ENCODE assay signal across 1 cellular context in the genomic region with DNA sequence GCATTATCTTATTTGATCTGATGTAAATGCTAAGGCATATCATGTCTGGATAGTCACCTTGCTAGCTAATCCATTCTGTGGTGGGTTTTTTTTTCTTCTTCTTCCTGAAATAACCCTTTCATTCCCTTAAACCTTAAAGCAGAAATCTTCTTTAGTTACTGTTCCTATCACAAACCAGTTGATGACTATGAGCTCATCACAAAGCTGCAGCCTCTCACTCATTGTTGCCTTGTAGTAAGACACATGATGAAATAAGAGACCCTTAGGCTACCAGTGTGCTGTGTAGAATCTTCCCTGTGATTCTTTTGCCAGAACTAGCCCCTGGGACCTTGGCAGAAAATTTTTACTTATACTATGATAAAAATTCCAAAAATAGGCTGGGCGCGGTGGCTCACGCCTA.
TF ChIP-seq lines count a peak whose summit lies in the region.

No MANE protein-coding gene starts in this region.

TF ChIP-seq in HEK293, 187 proteins besides CTCF, POLR2A, EP300 and RAD21 (continued from another document):
- TF ChIP-seq, protein P1, sequence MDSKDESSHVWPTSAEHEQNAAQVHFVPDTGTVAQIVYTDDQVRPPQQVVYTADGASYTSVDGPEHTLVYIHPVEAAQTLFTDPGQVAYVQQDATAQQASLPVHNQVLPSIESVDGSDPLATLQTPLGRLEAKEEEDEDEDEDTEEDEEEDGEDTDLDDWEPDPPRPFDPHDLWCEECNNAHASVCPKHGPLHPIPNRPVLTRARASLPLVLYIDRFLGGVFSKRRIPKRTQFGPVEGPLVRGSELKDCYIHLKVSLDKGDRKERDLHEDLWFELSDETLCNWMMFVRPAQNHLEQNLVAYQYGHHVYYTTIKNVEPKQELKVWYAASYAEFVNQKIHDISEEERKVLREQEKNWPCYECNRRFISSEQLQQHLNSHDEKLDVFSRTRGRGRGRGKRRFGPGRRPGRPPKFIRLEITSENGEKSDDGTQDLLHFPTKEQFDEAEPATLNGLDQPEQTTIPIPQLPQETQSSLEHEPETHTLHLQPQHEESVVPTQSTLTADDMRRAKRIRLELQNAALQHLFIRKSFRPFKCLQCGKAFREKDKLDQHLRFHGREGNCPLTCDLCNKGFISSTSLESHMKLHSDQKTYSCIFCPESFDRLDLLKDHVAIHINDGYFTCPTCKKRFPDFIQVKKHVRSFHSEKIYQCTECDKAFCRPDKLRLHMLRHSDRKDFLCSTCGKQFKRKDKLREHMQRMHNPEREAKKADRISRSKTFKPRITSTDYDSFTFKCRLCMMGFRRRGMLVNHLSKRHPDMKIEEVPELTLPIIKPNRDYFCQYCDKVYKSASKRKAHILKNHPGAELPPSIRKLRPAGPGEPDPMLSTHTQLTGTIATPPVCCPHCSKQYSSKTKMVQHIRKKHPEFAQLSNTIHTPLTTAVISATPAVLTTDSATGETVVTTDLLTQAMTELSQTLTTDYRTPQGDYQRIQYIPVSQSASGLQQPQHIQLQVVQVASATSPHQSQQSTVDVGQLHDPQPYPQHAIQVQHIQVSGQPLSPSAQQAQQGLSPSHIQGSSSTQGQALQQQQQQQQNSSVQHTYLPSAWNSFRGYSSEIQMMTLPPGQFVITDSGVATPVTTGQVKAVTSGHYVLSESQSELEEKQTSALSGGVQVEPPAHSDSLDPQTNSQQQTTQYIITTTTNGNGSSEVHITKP (tag by site-specific recombination; IDR thresholded peaks at IDR 0.05) = no peak
- TF ChIP-seq ZNF560 (tag by site-specific recombination; IDR thresholded peaks at IDR 0.05; ENCODE audit: borderline replicate concordance) (no peak), IKZF3 (tag by site-specific recombination; IDR thresholded peaks at IDR 0.05) (peak; percentile 22; the same call in 1 of the 2 replicates), ZNF660 (tag by site-specific recombination; IDR thresholded peaks at IDR 0.05) (peak; percentile 29; the same call in 1 of the 2 replicates), ZNF777 (tag by site-specific recombination; IDR thresholded peaks at IDR 0.05; ENCODE audit: borderline replicate concordance) (no peak), ZBTB21 (tag by site-specific recombination; IDR thresholded peaks at IDR 0.05) (no peak)
